In the genomic region with DNA sequence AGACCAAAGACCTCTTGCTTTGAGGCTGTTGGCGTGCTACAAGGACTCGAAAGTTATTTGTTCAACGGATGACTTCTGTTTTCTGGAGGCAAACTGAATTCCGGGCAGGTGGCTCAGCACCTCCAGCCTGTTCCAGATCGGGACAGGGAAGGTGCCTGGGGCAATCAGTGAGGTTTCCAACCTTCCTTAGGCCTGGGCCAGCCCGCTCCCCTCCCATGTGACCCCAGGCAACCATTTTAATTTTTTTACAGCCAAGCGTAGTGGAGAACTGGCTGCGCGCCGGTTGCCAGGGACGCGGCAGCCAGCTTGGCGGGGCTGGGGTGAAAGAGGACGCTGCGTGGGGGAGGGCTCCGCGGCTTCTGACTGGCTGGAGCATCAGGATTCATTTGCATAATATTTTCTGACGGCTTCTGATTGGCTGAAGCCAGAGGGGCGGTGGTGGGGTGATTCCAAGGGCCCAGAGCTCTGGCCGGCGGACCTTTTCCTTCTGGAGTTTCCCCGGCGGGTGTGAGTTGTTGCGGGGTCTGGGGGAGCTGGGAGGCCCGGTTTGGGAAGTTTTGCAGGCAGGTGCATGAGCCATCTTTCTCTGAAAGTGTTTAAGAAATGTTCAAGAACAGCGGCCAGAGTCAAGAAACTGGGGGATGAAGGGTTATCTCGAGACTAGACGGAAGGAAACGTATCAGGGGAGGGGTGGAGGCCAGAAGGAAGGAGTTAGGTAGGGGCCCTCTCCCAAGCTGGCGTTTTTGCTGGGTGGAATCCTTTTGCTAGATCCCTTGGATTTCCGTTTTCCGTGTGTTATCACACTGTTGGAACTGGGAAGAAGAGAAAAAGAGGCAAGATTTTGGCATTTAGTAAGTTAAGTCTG, we compare ENCODE assay signal across 1 cellular context.
A peak's percentile ranks its signal among the peaks of the same experiment; 100 is the strongest.
TF ChIP-seq lines count a peak whose summit lies in the region.

A gene with protein sequence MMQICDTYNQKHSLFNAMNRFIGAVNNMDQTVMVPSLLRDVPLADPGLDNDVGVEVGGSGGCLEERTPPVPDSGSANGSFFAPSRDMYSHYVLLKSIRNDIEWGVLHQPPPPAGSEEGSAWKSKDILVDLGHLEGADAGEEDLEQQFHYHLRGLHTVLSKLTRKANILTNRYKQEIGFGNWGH (plus strand): TSS at position 479 of the 865 bp plus-strand sequence. CDS start 3,488 bp downstream, outside the sequence.

TF ChIP-seq in SK-N-SH, 30 proteins besides CTCF, POLR2A, EP300 and RAD21 (continued from another document):
- TF ChIP-seq POLR2AphosphoS5 (IDR thresholded peaks at IDR 0.05; ENCODE audit: low read depth, low read length) (peak; percentile 66), CHD2 (IDR thresholded peaks at IDR 0.05; ENCODE audit: low read length, partially characterized antibody) (peak; percentile 92), ELF1 (IDR thresholded peaks at IDR 0.05) (no peak), YY1 (IDR thresholded peaks at IDR 0.05; ENCODE audit: low read depth) (peak; percentile 58; the same call in 1 of the 2 replicates), SIN3A (IDR thresholded peaks at IDR 0.05; ENCODE audit: borderline replicate concordance, low read depth, low read length) (peak; percentile 38; the same call in 1 of the 2 replicates), SMC3 (IDR thresholded peaks at IDR 0.05; ENCODE audit: low read depth, low read length) (no peak), RFX5 (IDR thresholded peaks at IDR 0.05; ENCODE audit: low read length) (peak; percentile 45; the same call in 1 of the 2 replicates)
- TF ChIP-seq, protein P1, sequence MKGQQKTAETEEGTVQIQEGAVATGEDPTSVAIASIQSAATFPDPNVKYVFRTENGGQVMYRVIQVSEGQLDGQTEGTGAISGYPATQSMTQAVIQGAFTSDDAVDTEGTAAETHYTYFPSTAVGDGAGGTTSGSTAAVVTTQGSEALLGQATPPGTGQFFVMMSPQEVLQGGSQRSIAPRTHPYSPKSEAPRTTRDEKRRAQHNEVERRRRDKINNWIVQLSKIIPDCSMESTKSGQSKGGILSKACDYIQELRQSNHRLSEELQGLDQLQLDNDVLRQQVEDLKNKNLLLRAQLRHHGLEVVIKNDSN (IDR thresholded peaks at IDR 0.05; ENCODE audit: borderline replicate concordance, low read depth) = peak; percentile 55; the same call in 1 of the 2 replicates
